ENCODE assay signal across 15 cellular contexts in genomic region chr10:114517681-114518250, GRCh38.
DNase-seq lines count a peak whose midpoint lies in the region; ATAC-seq and TF ChIP-seq lines count a peak whose summit lies in the region.
"Had no signal": no experiment of that assay in that cellular context is flagged by ENCODE, and none has a peak within 500 bp of the region (broad histone marks: within the 10 kb centered on the region; RNA-seq: fewer than 3 reads in every experiment).

No MANE protein-coding gene starts in this region.

- peaks cover 51% of the 10 kb centered on the region for H3K4me1 ChIP-seq in mucosa of descending colon (ENCODE audit: low read depth)
- H3K4me1 ChIP-seq: uterus had no signal

- ATAC-seq in activated CD8-positive, alpha-beta memory T cell treated with anti-CD3 and anti-CD28 coated beads, Interleukin-2, amount 10 ng/mL, durations not matched to agents 7 days and 5 days, result no peak
- peak; percentile 14 for ATAC-seq in activated naive CD8-positive, alpha-beta T cell treated with anti-CD3 and anti-CD28 coated beads, Interleukin-2, amount 10 ng/mL, durations not matched to agents 7 days and 5 days (ENCODE audit: low read depth)
- peak; percentile 20 for ATAC-seq in stimulated activated naive CD8-positive, alpha-beta T cell treated with anti-CD3 and anti-CD28 coated beads, Interleukin-15, Interleukin-2, amounts not matched to agents 100 U/mL and 50 U/mL, for 24 hours
- ATAC-seq in mucosa of descending colon, result no peak
- ATAC-seq: left lobe of liver; stimulated activated effector memory CD8-positive, alpha-beta T cell treated with anti-CD3 and anti-CD28 coated beads, Interleukin-12 subunit alpha, Interleukin-12 subunit beta, amount 100 ng/mL, for 72 hours had no signal

- H3K27me3 Mint-ChIP-seq in activated CD8-positive, alpha-beta memory T cell treated with anti-CD3 and anti-CD28 coated beads, Interleukin-2, amount 10 ng/mL, durations not matched to agents 7 days and 5 days, result no peaks in the 10 kb centered on the region
- no peaks in the 10 kb centered on the region for H3K27me3 Mint-ChIP-seq in Calu3 (ENCODE audit: unreplicated experiment)
- no peaks in the 10 kb centered on the region for H3K27me3 Mint-ChIP-seq in activated naive CD8-positive, alpha-beta T cell treated with anti-CD3 and anti-CD28 coated beads, Interleukin-2, amount 10 ng/mL, durations not matched to agents 7 days and 5 days

- H3K4me3 Mint-ChIP-seq in activated CD8-positive, alpha-beta memory T cell treated with anti-CD3 and anti-CD28 coated beads, Interleukin-2, amount 10 ng/mL, durations not matched to agents 7 days and 5 days, result no peak overlapping the region
- no peak overlapping the region for H3K4me3 Mint-ChIP-seq in Calu3 (ENCODE audit: low read depth, unreplicated experiment)
- peak overlapping the region; percentile 74 for H3K4me3 Mint-ChIP-seq in activated naive CD8-positive, alpha-beta T cell treated with anti-CD3 and anti-CD28 coated beads, Interleukin-2, amount 10 ng/mL, durations not matched to agents 7 days and 5 days
- H3K4me3 Mint-ChIP-seq: stimulated activated effector memory CD8-positive, alpha-beta T cell treated with anti-CD3 and anti-CD28 coated beads, Interleukin-12 subunit alpha, Interleukin-12 subunit beta, amount 100 ng/mL, for 72 hours had no signal

- H3K9me3 ChIP-seq in mucosa of descending colon, result no peaks in the 10 kb centered on the region
- H3K9me3 ChIP-seq: SK-N-SH, uterus had no signal

- CTCF ChIA-PET in activated CD8-positive, alpha-beta memory T cell treated with anti-CD3 and anti-CD28 coated beads, Interleukin-2, amount 10 ng/mL, durations not matched to agents 7 days and 5 days (lab: Charles Lee), result interaction anchor here (1.0 to 2.8 kb wide), 3 partner anchors 9 to 47 kb away, joined by 3 to 14 read pairs (median 7); no protein-coding TSS in a partner anchor
- CTCF ChIA-PET in Calu3 (lab: Charles Lee), result interaction anchor here (1.4 kb wide), 1 partner anchor 18 kb away, joined by 3 read pairs; no protein-coding TSS in a partner anchor

- H3K36me3 Mint-ChIP-seq in activated CD8-positive, alpha-beta memory T cell treated with anti-CD3 and anti-CD28 coated beads, Interleukin-2, amount 10 ng/mL, durations not matched to agents 7 days and 5 days, result peaks cover 13% of the 10 kb centered on the region
- H3K36me3 Mint-ChIP-seq in Calu3 (ENCODE audit: insufficient read depth, unreplicated experiment), result peaks cover 38% of the 10 kb centered on the region
- H3K36me3 Mint-ChIP-seq in activated naive CD8-positive, alpha-beta T cell treated with anti-CD3 and anti-CD28 coated beads, Interleukin-2, amount 10 ng/mL, durations not matched to agents 7 days and 5 days, result peaks cover 18% of the 10 kb centered on the region
- H3K36me3 Mint-ChIP-seq: stimulated activated effector memory CD8-positive, alpha-beta T cell treated with anti-CD3 and anti-CD28 coated beads, Interleukin-12 subunit alpha, Interleukin-12 subunit beta, amount 100 ng/mL, for 72 hours had no signal

- BruUV-seq in Calu3 (replicated peaks; lab: Mats Ljungman, UMichigan), result no TSS peak

- no peaks in the 10 kb centered on the region for H3K36me3 ChIP-seq in mucosa of descending colon (ENCODE audit: low read depth)
- H3K36me3 ChIP-seq: uterus had no signal

- intact Hi-C loops in Calu3 (cut with micrococcal nuclease; ENCODE audit: unreplicated experiment) (no loop called here), mucosa of descending colon (cut with DNase I, micrococcal nuclease) (no loop called here)

- no peak for DNase-seq in activated CD8-positive, alpha-beta memory T cell treated with anti-CD3 and anti-CD28 coated beads, Interleukin-2, amount 10 ng/mL, durations not matched to agents 7 days and 5 days
- DNase-seq in activated CD8-positive, alpha-beta memory T cell treated with anti-CD3 and anti-CD28 coated beads, Interleukin-2, amount 50 U/mL, for 4 hours, result no peak
- DNase-seq in Calu3 (no peak), NCI-H446 (lab: John Stamatoyannopoulos, UW) (no peak), mucosa of descending colon (no peak), NCI-H2171 treated with DMSO at 0.1 percent for 48 hours (lab: John Stamatoyannopoulos, UW) (no peak)
- DNase-seq in activated naive CD8-positive, alpha-beta T cell treated with anti-CD3 and anti-CD28 coated beads, Interleukin-2, amount 10 ng/mL, durations not matched to agents 7 days and 5 days, result no peak
- no peak for DNase-seq in stimulated activated naive CD8-positive, alpha-beta T cell treated with anti-CD3 and anti-CD28 coated beads, Interleukin-15, Interleukin-2, amounts not matched to agents 100 U/mL and 50 U/mL, for 24 hours
- DNase-seq: ACHN, NCI-H1930, NCI-H524, SK-N-SH, uterus had no signal

- no peak for TF ChIP-seq CTCF in Calu3 (IDR thresholded peaks at IDR 0.05; ENCODE audit: unreplicated experiment)
- no peak for TF ChIP-seq CTCF in mucosa of descending colon (IDR thresholded peaks at IDR 0.05)

- POLR2A ChIA-PET in activated naive CD8-positive, alpha-beta T cell treated with anti-CD3 and anti-CD28 coated beads, Interleukin-2, amount 10 ng/mL, durations not matched to agents 7 days and 5 days (lab: Charles Lee), result interaction anchor here (6.2 to 15.6 kb wide), 3 partner anchors 7 to 24 kb away, joined by 43 to 387 read pairs (median 67); no protein-coding TSS in a partner anchor

- H3K27ac Mint-ChIP-seq in activated CD8-positive, alpha-beta memory T cell treated with anti-CD3 and anti-CD28 coated beads, Interleukin-2, amount 10 ng/mL, durations not matched to agents 7 days and 5 days, result peak overlapping the region; percentile 35
- peak overlapping the region; percentile 34 for H3K27ac Mint-ChIP-seq in Calu3 (ENCODE audit: unreplicated experiment)
- peak overlapping the region; percentile 80 for H3K27ac Mint-ChIP-seq in activated naive CD8-positive, alpha-beta T cell treated with anti-CD3 and anti-CD28 coated beads, Interleukin-2, amount 10 ng/mL, durations not matched to agents 7 days and 5 days
- H3K27ac Mint-ChIP-seq: stimulated activated effector memory CD8-positive, alpha-beta T cell treated with anti-CD3 and anti-CD28 coated beads, Interleukin-12 subunit alpha, Interleukin-12 subunit beta, amount 100 ng/mL, for 72 hours had no signal

- no peaks in the 10 kb centered on the region for H3K9me3 Mint-ChIP-seq in activated CD8-positive, alpha-beta memory T cell treated with anti-CD3 and anti-CD28 coated beads, Interleukin-2, amount 10 ng/mL, durations not matched to agents 7 days and 5 days (ENCODE audit: low read depth)
- H3K9me3 Mint-ChIP-seq in Calu3 (ENCODE audit: low read depth, unreplicated experiment), result no peaks in the 10 kb centered on the region
- H3K9me3 Mint-ChIP-seq in activated naive CD8-positive, alpha-beta T cell treated with anti-CD3 and anti-CD28 coated beads, Interleukin-2, amount 10 ng/mL, durations not matched to agents 7 days and 5 days, result no peaks in the 10 kb centered on the region
- H3K9me3 Mint-ChIP-seq: stimulated activated effector memory CD8-positive, alpha-beta T cell treated with anti-CD3 and anti-CD28 coated beads, Interleukin-12 subunit alpha, Interleukin-12 subunit beta, amount 100 ng/mL, for 72 hours had no signal

- no peak overlapping the region for H3K4me3 ChIP-seq in mucosa of descending colon
- H3K4me3 ChIP-seq: uterus had no signal

- H3K4me1 Mint-ChIP-seq in activated CD8-positive, alpha-beta memory T cell treated with anti-CD3 and anti-CD28 coated beads, Interleukin-2, amount 10 ng/mL, durations not matched to agents 7 days and 5 days, result peaks cover 61% of the 10 kb centered on the region
- H3K4me1 Mint-ChIP-seq in Calu3 (ENCODE audit: low read depth, unreplicated experiment), result peaks cover 44% of the 10 kb centered on the region
- peaks cover 83% of the 10 kb centered on the region for H3K4me1 Mint-ChIP-seq in activated naive CD8-positive, alpha-beta T cell treated with anti-CD3 and anti-CD28 coated beads, Interleukin-2, amount 10 ng/mL, durations not matched to agents 7 days and 5 days

Comparison
In these comparisons a context has a peak if more than half of its experiments do, and no peak if none do; other contexts are left out.
1. ATAC-seq: peak in activated naive CD8-positive, alpha-beta T cell treated with anti-CD3 and anti-CD28 coated beads, Interleukin-2, amount 10 ng/mL, durations not matched to agents 7 days and 5 days (single experiment) and stimulated activated naive CD8-positive, alpha-beta T cell treated with anti-CD3 and anti-CD28 coated beads, Interleukin-15, Interleukin-2, amounts not matched to agents 100 U/mL and 50 U/mL, for 24 hours (single experiment); none in activated CD8-positive, alpha-beta memory T cell treated with anti-CD3 and anti-CD28 coated beads, Interleukin-2, amount 10 ng/mL, durations not matched to agents 7 days and 5 days (single experiment) and mucosa of descending colon (single experiment).
2. Peak in every context shown above with its lines, with median percentiles within 50 percentile points of each other: H3K27ac Mint-ChIP-seq.